Comparison of ENCODE assay signal across 9 cellular contexts in the genomic region with DNA sequence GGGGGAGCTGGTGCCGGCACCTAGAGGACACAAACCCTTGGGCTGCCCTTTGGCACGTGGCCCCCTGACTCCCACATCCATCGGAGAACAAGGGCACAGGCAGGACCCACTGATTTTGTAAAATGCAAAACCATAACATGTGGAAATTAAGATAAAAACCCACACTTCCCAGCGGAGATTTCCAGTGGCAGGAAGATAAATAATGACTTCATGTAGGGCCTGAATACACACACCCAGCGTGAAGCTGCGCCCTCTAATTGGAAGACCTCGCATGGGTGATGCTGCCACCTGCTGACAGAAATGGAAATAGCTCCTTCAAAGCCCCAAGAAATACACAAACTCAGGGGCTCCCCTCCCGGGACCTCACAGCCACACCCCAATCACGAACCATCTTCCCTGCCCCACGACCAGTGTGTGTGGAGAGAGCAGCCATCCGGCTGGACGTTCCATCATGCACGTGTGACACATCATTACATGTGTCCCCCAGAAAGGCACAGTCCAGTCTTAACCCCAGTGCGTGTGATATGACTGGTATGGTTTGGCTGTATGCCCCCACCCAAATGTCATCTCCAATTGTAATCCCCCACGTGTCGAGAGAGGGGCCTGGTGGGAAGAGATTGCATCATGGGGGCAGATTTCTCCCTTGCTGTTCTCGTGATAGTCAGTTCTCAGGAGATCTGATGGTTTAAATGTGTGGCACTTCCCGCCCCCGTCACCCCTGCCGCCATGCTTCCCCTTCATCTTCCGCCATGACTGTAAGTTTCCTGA. TPM values are rescaled to one million over a fixed set of nuclear protein-coding genes. Genes with fewer than 3 reads are reported as not detected.
DNase-seq lines count a peak whose midpoint lies in the region; ATAC-seq, FAIRE-seq and TF ChIP-seq lines count a peak whose summit lies in the region.
"Had no signal": no experiment of that assay in that cellular context is flagged by ENCODE, and none has a peak within 500 bp of the region (broad histone marks: within the 10 kb centered on the region; RNA-seq: fewer than 3 reads in every experiment).

No MANE protein-coding gene starts in this region.

- H2AFZ ChIP-seq in OCI-LY3 (ENCODE audit: low read depth, low read length) = peak overlapping the region; percentile 69; the same call in 1 of the 2 replicates

- DNase-seq in D721Med (ENCODE audit: insufficient read length, low spot score) (peak; percentile 47), HL-60 (ENCODE audit: low read depth in 1 of 2, low spot score in 1 of 2) (peak in 1 of 2 experiments; percentile 69), epithelial cell of prostate (ENCODE audit: low read depth, low spot score) (peak; percentile 14), naive B cell (peak; percentile 74), NCI-H2107 treated with DMSO at 0.1 percent for 48 hours (lab: John Stamatoyannopoulos, UW; ENCODE audit: unreplicated experiment) (no peak)
- peak; percentile 83 for DNase-seq in activated CD8-positive, alpha-beta memory T cell treated with anti-CD3 and anti-CD28 coated beads, Interleukin-2, amount 50 U/mL, for 48 hours
- DNase-seq in stimulated activated CD8-positive, alpha-beta memory T cell treated with anti-CD3 and anti-CD28 coated beads, Interleukin-7, amount 100 ng/mL, for 4 hours (ENCODE audit: low read depth in 2 of 2) = peak; percentile 53 to 67

- peaks cover under 1 to 16% (median 8%) of the 10 kb centered on the region in 3 donors for H3K27me3 Mint-ChIP-seq in naive B cell

- H3K36me3 ChIP-seq in OCI-LY3 (replicated peaks; ENCODE audit: low read depth, low read length) = no peaks in the 10 kb centered on the region

- peaks cover 28 to 41% (median 40%) of the 10 kb centered on the region in 3 donors for H3K4me1 Mint-ChIP-seq in naive B cell

- no peak overlapping the region for H3K27ac ChIP-seq in HL-60 (replicated peaks)
- H3K27ac ChIP-seq in OCI-LY3 (ENCODE audit: low read length) = no peak overlapping the region
- H3K27ac ChIP-seq in epithelial cell of prostate = no peak overlapping the region

- no peaks in the 10 kb centered on the region for H3K79me2 ChIP-seq in OCI-LY3 (ENCODE audit: low read length)

- no peak for FAIRE-seq in D721Med (lab: Jason Lieb, UNC)
- FAIRE-seq: TTC549 had no signal

- H3K4me1 ChIP-seq in OCI-LY3 (ENCODE audit: low read length) = peaks cover 9% of the 10 kb centered on the region; the same call in 1 of the 2 replicates

- H4K20me1 ChIP-seq in OCI-LY3 (ENCODE audit: insufficient read depth, low read length) = no peaks in the 10 kb centered on the region

- H3K27ac Mint-ChIP-seq in naive B cell = peak overlapping the region in 2 of 6 donors; percentile 5 to 48

- TF ChIP-seq CTCF in D721Med (IDR thresholded peaks at IDR 0.05; ENCODE audit: insufficient read depth, missing control alignments) = peak; percentile 72
- TF ChIP-seq CTCF in HL-60 (IDR thresholded peaks at IDR 0.05; ENCODE audit: insufficient read depth, low read length) = peak; percentile 77
- TF ChIP-seq CTCF in OCI-LY3 (IDR thresholded peaks at IDR 0.05; ENCODE audit: low read depth, low read length) = peak; percentile 83

- H3K4me3 Mint-ChIP-seq in naive B cell = peak overlapping the region in 2 of 8 donors; percentile 10 to 53

- no peak overlapping the region for H3K4me3 ChIP-seq in HL-60 (replicated peaks; ENCODE audit: insufficient read depth, low read length)
- H3K4me3 ChIP-seq in OCI-LY3 (ENCODE audit: low read length) = no peak overlapping the region

- H3K9me3 ChIP-seq in OCI-LY3 (ENCODE audit: insufficient read depth, low read length) = no peaks in the 10 kb centered on the region

- peak; percentile 95 for ATAC-seq in naive B cell (ENCODE audit: low read depth in 2 of 2)

- H3K27me3 ChIP-seq in HL-60 (ENCODE audit: insufficient read depth, poor library complexity, severe bottlenecking) = no peaks in the 10 kb centered on the region
- H3K27me3 ChIP-seq in OCI-LY3 (ENCODE audit: low read depth, low read length) = peaks cover 12% of the 10 kb centered on the region

- no peak overlapping the region for H3K9ac ChIP-seq in OCI-LY3 (ENCODE audit: low read length)

- no peaks in the 10 kb centered on the region for H3K36me3 Mint-ChIP-seq in naive B cell

- H3K9me3 Mint-ChIP-seq in naive B cell = no peaks in the 10 kb centered on the region

- H3K4me2 ChIP-seq in OCI-LY3 (ENCODE audit: low read length) = peak overlapping the region; percentile 48

RNA-seq across cellular contexts. Expression of a gene that starts 5.7 kb away (rescaled TPM):
- polyA plus RNA-seq in naive B cell (ENCODE audit: low read depth in 6 of 6) = 10 to 100 TPM; 23.7 to 38.7 (median 35.7) TPM

RNA-seq across cellular contexts. Expression of a gene that starts 7.8 kb away (rescaled TPM):
- polyA plus RNA-seq in naive B cell (ENCODE audit: low read depth in 6 of 6) = 1 to 10 TPM in 5 of 6 donors, not detected in 1; 3.1 to 8.8 (median 4.3) TPM

RNA-seq across cellular contexts. Expression of a gene that starts 30.8 kb away (rescaled TPM):
- polyA plus RNA-seq in naive B cell (ENCODE audit: low read depth in 6 of 6) = 10 to 100 TPM; 23.4 to 58.3 (median 27.7) TPM

RNA-seq across cellular contexts. Expression of a gene that starts 33.2 kb away (rescaled TPM):
- polyA plus RNA-seq in naive B cell (ENCODE audit: low read depth in 6 of 6) = not detected
